1 cellular context compared by ENCODE assay signal in genomic region chr7:14734839-14735321, GRCh38.
TF ChIP-seq lines count a peak whose summit lies in the region.

No MANE protein-coding gene starts in this region.

TF ChIP-seq in H1, 55 proteins besides CTCF, POLR2A, EP300 and RAD21:
- TF ChIP-seq HDAC6 (IDR thresholded peaks at IDR 0.05; ENCODE audit: low read depth, low read length) (no peak), ASH2L (IDR thresholded peaks at IDR 0.05; ENCODE audit: low read length) (peak; percentile 60), SRF (IDR thresholded peaks at IDR 0.05; ENCODE audit: low read depth, low read length) (no peak), BCL11A (IDR thresholded peaks at IDR 0.05; ENCODE audit: low read depth in 2 of 2, low read length in 2 of 2) (no peak), CREB1 (IDR thresholded peaks at IDR 0.05) (no peak), SUZ12 (IDR thresholded peaks at IDR 0.05; ENCODE audit: low read length) (no peak), CHD7 (IDR thresholded peaks at IDR 0.05; ENCODE audit: insufficient replicate concordance, low read length) (no peak), SAP30 (IDR thresholded peaks at IDR 0.05; ENCODE audit: insufficient read depth, insufficient replicate concordance, low read length) (no peak)
